In genomic region chr15:72685301-72685924, GRCh38 we compare ENCODE assay signal across 9 cellular contexts. TPM values are rescaled to one million over a fixed set of nuclear protein-coding genes. Genes with fewer than 3 reads are reported as not detected.
DNase-seq lines count a peak whose midpoint lies in the region; ATAC-seq and TF ChIP-seq lines count a peak whose summit lies in the region.
"Had no signal": no experiment of that assay in that cellular context is flagged by ENCODE, and none has a peak within 500 bp of the region (broad histone marks: within the 10 kb centered on the region; RNA-seq: fewer than 3 reads in every experiment).

No MANE protein-coding gene starts in this region.

- H3K36me3 ChIP-seq in heart right ventricle (no peaks in the 10 kb centered on the region), lower lobe of right lung (no peaks in the 10 kb centered on the region), urinary bladder (ENCODE audit: insufficient read depth) (no peaks in the 10 kb centered on the region)

- H3K4me1 ChIP-seq in heart right ventricle (peaks cover 0 to 18% (median 7%) of the 10 kb centered on the region in 9 donors), lower lobe of right lung (peaks cover 21% of the 10 kb centered on the region), urinary bladder (ENCODE audit: insufficient read depth) (no peaks in the 10 kb centered on the region)

- H3K27ac ChIP-seq in heart right ventricle, result peak overlapping the region; percentile 75 to 96 (median 88)
- H3K27ac ChIP-seq in lower lobe of right lung, result peak overlapping the region; percentile 90
- H3K27ac ChIP-seq in urinary bladder (ENCODE audit: low read depth), result peak overlapping the region; percentile 88

- intact Hi-C loops in heart right ventricle (cut with DNase I) (loop anchor here in 2 of 10 donors (5.0 kb wide), 2 partner anchors 88 to 228 kb away; no protein-coding TSS in a partner anchor), left cardiac atrium (cut with DNase I) (no loop called here), lower lobe of right lung (cut with DNase I) (no loop called here)

- WGBS in heart right ventricle, 2 donors, result 24 to 29% methylated on average over 23 of the region's 23 CpGs
- WGBS in urinary bladder, result 25% methylated on average over 23 of the region's 23 CpGs

- DNase-seq in heart right ventricle (no peak), left cardiac atrium (no peak), astrocyte of the hippocampus (ENCODE audit: low read depth, low spot score) (peak; percentile 1), lower lobe of right lung (no peak), NCI-H1436 (lab: John Stamatoyannopoulos, UW) (no peak), AG08396 (ENCODE audit: low spot score) (no peak), EL (no peak)

- H3K9me3 ChIP-seq in heart right ventricle, result no peaks in the 10 kb centered on the region
- H3K9me3 ChIP-seq in lower lobe of right lung, result no peaks in the 10 kb centered on the region

- H3K27me3 ChIP-seq in heart right ventricle, result peaks cover 0 to 4% (median 0%) of the 10 kb centered on the region in 7 donors
- no peaks in the 10 kb centered on the region for H3K27me3 ChIP-seq in lower lobe of right lung (ENCODE audit: low read depth)

- TF ChIP-seq CTCF in heart right ventricle (IDR thresholded peaks at IDR 0.05) (no peak), lower lobe of right lung (IDR thresholded peaks at IDR 0.05) (no peak)

- ATAC-seq in heart right ventricle (no peak), left cardiac atrium (no peak), lower lobe of right lung (peak in 1 of 2 donors; percentile 2)

- H3K4me3 ChIP-seq in heart right ventricle (peak overlapping the region; percentile 57 to 92 (median 73)), lower lobe of right lung (peak overlapping the region; percentile 78), urinary bladder (ENCODE audit: low read depth, low read length) (peak overlapping the region; percentile 50)

RNA-seq across cellular contexts. Expression of gene HIGD2B, which starts 0.6 kb away (rescaled TPM):
- not detected for total RNA-seq in heart right ventricle
- polyA plus RNA-seq in heart right ventricle, result not detected
- not detected for total RNA-seq in left cardiac atrium
- not detected for total RNA-seq in lower lobe of right lung
- total RNA-seq in urinary bladder, result not detected
- not detected for polyA plus RNA-seq in urinary bladder
- total RNA-seq: dermis microvascular lymphatic vessel endothelial cell had no signal

RNA-seq across cellular contexts. Expression of gene BBS4, which starts 0.6 kb away (rescaled TPM):
- total RNA-seq in heart right ventricle, result 10 to 100 TPM in 9 of 10 donors, 1 to 10 TPM in 1; 6.8 to 18.0 (median 12.7) TPM
- polyA plus RNA-seq in heart right ventricle, result 1 to 10 TPM; 8.3 to 9.2 TPM
- total RNA-seq in left cardiac atrium, result 10 to 100 TPM in 1 of 2 donors, 1 to 10 TPM in 1; 8.1 to 10.9 TPM
- total RNA-seq in lower lobe of right lung, result 18.5 TPM
- 54.5 TPM for total RNA-seq in urinary bladder
- 17.7 TPM for polyA plus RNA-seq in urinary bladder

RNA-seq across cellular contexts. Expression of gene GOLGA6B, which starts 30.9 kb away (rescaled TPM):
- total RNA-seq in heart right ventricle (not detected), left cardiac atrium (not detected), lower lobe of right lung (not detected), urinary bladder (0.26 TPM)
- polyA plus RNA-seq in heart right ventricle (not detected), urinary bladder (0.06 TPM)
- total RNA-seq: dermis microvascular lymphatic vessel endothelial cell had no signal
